8 cellular contexts compared by ENCODE assay signal in the genomic region with DNA sequence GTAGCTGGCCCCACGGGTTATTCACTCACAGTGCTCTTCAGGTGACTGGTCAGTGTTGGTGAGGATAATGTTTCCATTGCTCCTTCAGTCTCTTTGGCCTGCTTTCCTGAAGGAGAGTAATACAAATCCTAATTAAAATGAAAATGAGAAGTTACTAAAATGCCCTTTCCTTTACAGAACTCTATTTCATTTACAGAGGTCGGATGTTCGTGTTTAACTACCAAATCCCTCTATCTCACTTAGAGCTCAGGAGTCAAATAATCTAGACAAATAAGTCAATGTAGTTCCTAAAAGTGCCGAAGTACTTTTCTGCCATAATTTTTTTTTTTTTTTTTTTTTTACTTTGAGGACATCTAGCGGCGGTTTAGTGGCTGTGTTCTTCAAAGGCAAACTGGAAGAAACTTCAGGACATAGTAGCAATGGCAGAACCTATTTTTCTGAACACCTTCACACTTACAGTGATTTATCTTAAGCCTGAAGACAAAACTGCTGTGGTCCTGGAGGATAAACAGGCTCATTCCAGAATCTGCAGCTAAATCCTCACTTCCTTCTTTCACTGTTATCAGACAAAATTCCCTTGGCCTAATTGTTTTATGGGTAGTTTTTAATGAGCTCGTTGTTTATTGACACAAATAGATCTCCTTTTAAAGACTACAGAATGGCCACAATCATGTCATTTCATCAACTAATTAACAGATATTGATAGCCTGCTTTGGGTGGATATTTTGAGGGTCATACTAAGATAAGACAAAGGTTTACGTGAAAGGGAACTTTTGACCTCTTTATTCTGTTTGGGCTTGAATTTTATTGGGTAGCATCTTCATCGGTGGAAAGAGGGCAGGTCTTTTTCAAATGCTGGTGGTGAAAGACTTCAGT.
DNase-seq lines count a peak whose midpoint lies in the region; ATAC-seq and TF ChIP-seq lines count a peak whose summit lies in the region.

No MANE protein-coding gene starts in this region.

- no peaks in the 10 kb centered on the region for H3K4me1 ChIP-seq in gastroesophageal sphincter

- H3K9me3 ChIP-seq in gastroesophageal sphincter = no peaks in the 10 kb centered on the region

- peak; percentile 8 to 49 (median 28) for TF ChIP-seq CTCF in gastroesophageal sphincter (IDR thresholded peaks at IDR 0.05)

- no peaks in the 10 kb centered on the region for H3K36me3 ChIP-seq in gastroesophageal sphincter

- H3K4me3 ChIP-seq in gastroesophageal sphincter = no peak overlapping the region

- H3K27ac Mint-ChIP-seq in activated T-helper 17 cell treated with anti-CD3 and anti-CD28 coated beads, Interleukin-2, amount 50 U/mL, for 72 hours = no peak overlapping the region

- TF ChIP-seq POLR2A in gastroesophageal sphincter (IDR thresholded peaks at IDR 0.05) = no peak

- peaks cover 22% of the 10 kb centered on the region for H3K4me1 Mint-ChIP-seq in activated T-helper 17 cell treated with anti-CD3 and anti-CD28 coated beads, Interleukin-2, amount 50 U/mL, for 72 hours

- H3K9me3 Mint-ChIP-seq in activated T-helper 17 cell treated with anti-CD3 and anti-CD28 coated beads, Interleukin-2, amount 50 U/mL, for 72 hours = no peaks in the 10 kb centered on the region

- H3K27me3 ChIP-seq in gastroesophageal sphincter = no peaks in the 10 kb centered on the region

- DNase-seq in AML-193 (lab: John Stamatoyannopoulos, UW) = peak; percentile 61 to 63
- DNase-seq in HCEC 1CT = peak; percentile 72
- DNase-seq in SKM-1 (lab: John Stamatoyannopoulos, UW; ENCODE audit: unreplicated experiment) = peak; percentile 61
- DNase-seq in superior temporal gyrus (ENCODE audit: extremely low spot score) = peak; percentile 60
- DNase-seq in activated CD4-positive, CD25-positive, alpha-beta regulatory T cell treated with anti-CD3 and anti-CD28 coated beads, Interleukin-2, amount 50 U/mL, for 72 hours = no peak

- no peak for TF ChIP-seq EP300 in gastroesophageal sphincter (IDR thresholded peaks at IDR 0.05)

- peaks cover 7% of the 10 kb centered on the region for H3K27me3 Mint-ChIP-seq in activated T-helper 17 cell treated with anti-CD3 and anti-CD28 coated beads, Interleukin-2, amount 50 U/mL, for 72 hours

- no peaks in the 10 kb centered on the region for H3K36me3 Mint-ChIP-seq in activated T-helper 17 cell treated with anti-CD3 and anti-CD28 coated beads, Interleukin-2, amount 50 U/mL, for 72 hours (ENCODE audit: low read depth)

- WGBS in gastroesophageal sphincter (ENCODE audit: low coverage in 1 of 2), 2 donors = 19 to 23% methylated on average over 7 to 9 of the region's 9 CpGs

- no peak overlapping the region for H3K27ac ChIP-seq in gastroesophageal sphincter

- H3K4me3 Mint-ChIP-seq in activated T-helper 17 cell treated with anti-CD3 and anti-CD28 coated beads, Interleukin-2, amount 50 U/mL, for 72 hours = no peak overlapping the region

- ATAC-seq in gastroesophageal sphincter (no peak), HG03520 (IDR thresholded peaks at IDR 0.05; ENCODE audit: unreplicated experiment) (no peak)
- ATAC-seq in activated T-helper 17 cell treated with anti-CD3 and anti-CD28 coated beads, Interleukin-2, amount 50 U/mL, for 72 hours (replicated peaks) = no peak
